In the genomic region with DNA sequence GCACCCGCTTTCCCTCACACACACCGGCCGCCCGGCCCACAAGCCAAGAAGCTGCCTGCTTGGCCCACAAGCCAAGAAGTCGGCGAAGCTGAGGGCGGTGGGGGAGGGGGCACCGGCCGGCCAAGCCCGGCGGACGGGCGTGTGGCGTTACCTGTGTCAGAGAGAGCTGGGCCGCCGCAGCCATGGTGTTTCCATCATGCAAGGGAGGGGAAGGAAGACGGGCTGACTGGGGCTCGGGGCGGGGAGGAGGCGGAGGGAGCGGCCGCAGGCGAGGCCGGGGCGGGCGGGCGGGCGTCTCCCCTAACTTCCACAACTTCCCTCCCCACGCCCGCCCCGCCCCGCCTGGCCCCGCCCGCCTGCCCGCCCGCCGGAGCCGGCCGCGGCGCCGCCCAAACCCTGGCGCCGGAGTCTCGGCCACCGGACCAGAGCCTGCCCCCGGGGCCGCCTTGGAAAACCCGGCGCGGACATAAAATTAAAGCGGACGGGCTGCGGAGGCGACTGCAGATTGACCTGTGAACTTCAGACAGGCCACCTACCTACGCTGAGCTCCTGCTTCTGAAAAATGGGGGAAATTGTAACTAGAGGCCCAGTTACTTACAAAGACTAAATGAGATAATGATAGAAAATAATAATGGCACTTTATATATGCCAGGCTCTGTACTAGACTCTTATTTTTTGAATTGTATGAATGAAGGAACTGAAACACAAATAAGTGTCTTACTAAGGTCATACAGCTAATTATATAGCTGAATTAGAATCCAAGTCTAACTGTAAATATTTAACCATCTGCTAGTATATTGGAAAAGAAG, we compare ENCODE assay signal across 1 cellular context.
TF ChIP-seq lines count a peak whose summit lies in the region.

A gene (minus strand): TSS at position 219 of the 809 bp plus-strand sequence. CDS start 35 bp downstream, at position 184.

TF ChIP-seq in HepG2, 621 proteins besides CTCF, POLR2A, EP300 and RAD21 (continued from another document and continues in another):
- TF ChIP-seq, protein P1, sequence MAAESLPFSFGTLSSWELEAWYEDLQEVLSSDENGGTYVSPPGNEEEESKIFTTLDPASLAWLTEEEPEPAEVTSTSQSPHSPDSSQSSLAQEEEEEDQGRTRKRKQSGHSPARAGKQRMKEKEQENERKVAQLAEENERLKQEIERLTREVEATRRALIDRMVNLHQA (CRISPR knock-in tag; IDR thresholded peaks at IDR 0.05), result no peak
- TF ChIP-seq SALL1 (CRISPR knock-in tag; IDR thresholded peaks at IDR 0.05) (peak; percentile 69; the same call in 1 of the 2 replicates), ZNF83 (CRISPR knock-in tag; IDR thresholded peaks at IDR 0.05; ENCODE audit: borderline replicate concordance) (no peak), ZNF160 (CRISPR knock-in tag; IDR thresholded peaks at IDR 0.05) (no peak), GTF3A (CRISPR knock-in tag; conservative IDR thresholded peaks at IDR 0.05) (no peak), SMYD3 (CRISPR knock-in tag; IDR thresholded peaks at IDR 0.05) (no peak), ZNF781 (CRISPR knock-in tag; IDR thresholded peaks at IDR 0.05; ENCODE audit: borderline replicate concordance, not compliant biosample characterization) (no peak), EEA1 (CRISPR knock-in tag; IDR thresholded peaks at IDR 0.05; ENCODE audit: borderline replicate concordance) (no peak), TBX3 (IDR thresholded peaks at IDR 0.05; ENCODE audit: borderline replicate concordance) (no peak), ZNF232 (CRISPR knock-in tag; IDR thresholded peaks at IDR 0.05; ENCODE audit: borderline replicate concordance) (no peak), KLF12 (CRISPR knock-in tag; IDR thresholded peaks at IDR 0.05; ENCODE audit: borderline replicate concordance) (0 out of 2 replicates have a peak, but pooled peaks have one; percentile 13), ZNF484 (CRISPR knock-in tag; IDR thresholded peaks at IDR 0.05; ENCODE audit: borderline replicate concordance, low read depth) (no peak), ZSCAN25 (CRISPR knock-in tag; IDR thresholded peaks at IDR 0.05) (no peak), MTF1 (CRISPR knock-in tag; IDR thresholded peaks at IDR 0.05) (no peak), SKI (IDR thresholded peaks at IDR 0.05; ENCODE audit: partially characterized antibody) (no peak), XRCC5 (optimal IDR thresholded peaks at IDR 0.05; ENCODE audit: low read length) (peak; percentile 89), PAWR (CRISPR knock-in tag; IDR thresholded peaks at IDR 0.05; ENCODE audit: borderline replicate concordance) (no peak), SPEN (CRISPR knock-in tag; IDR thresholded peaks at IDR 0.05; ENCODE audit: low read depth) (no peak), ZNF563 (CRISPR knock-in tag; IDR thresholded peaks at IDR 0.05) (no peak), ZBTB38 (CRISPR knock-in tag; IDR thresholded peaks at IDR 0.05) (no peak), ZFP1 (CRISPR knock-in tag; IDR thresholded peaks at IDR 0.05) (no peak), RCOR2 (CRISPR knock-in tag; IDR thresholded peaks at IDR 0.05) (peak; percentile 86), ONECUT2 (CRISPR knock-in tag; IDR thresholded peaks at IDR 0.05) (no peak), ZBTB3 (CRISPR knock-in tag; IDR thresholded peaks at IDR 0.05; ENCODE audit: borderline replicate concordance, low read depth) (no peak), ETV5 (CRISPR knock-in tag; IDR thresholded peaks at IDR 0.05; ENCODE audit: borderline replicate concordance) (no peak; the same call in 1 of the 2 replicates), RFX5 (IDR thresholded peaks at IDR 0.05; ENCODE audit: low read depth, low read length) (no peak), GABPA (IDR thresholded peaks at IDR 0.05; ENCODE audit: low read depth, low read length) (no peak), GABPA (CRISPR knock-in tag; IDR thresholded peaks at IDR 0.05; ENCODE audit: low read depth) (0 out of 2 replicates have a peak, but pooled peaks have one; percentile 35), MED8 (CRISPR knock-in tag; IDR thresholded peaks at IDR 0.05; ENCODE audit: insufficient replicate concordance) (peak; percentile 10), JUN (CRISPR knock-in tag; IDR thresholded peaks at IDR 0.05) (no peak), KMT2A (CRISPR knock-in tag; IDR thresholded peaks at IDR 0.05) (no peak), ZNF570 (CRISPR knock-in tag; IDR thresholded peaks at IDR 0.05; ENCODE audit: borderline replicate concordance) (no peak), ARNTL (CRISPR knock-in tag; IDR thresholded peaks at IDR 0.05) (no peak), CENPX (CRISPR knock-in tag; IDR thresholded peaks at IDR 0.05) (no peak), ZNF660 (CRISPR knock-in tag; IDR thresholded peaks at IDR 0.05; ENCODE audit: borderline replicate concordance, low read depth) (no peak), YEATS4 (CRISPR knock-in tag; IDR thresholded peaks at IDR 0.05; ENCODE audit: borderline replicate concordance) (peak; percentile 70; the same call in 1 of the 2 replicates), HDAC2 (CRISPR knock-in tag; IDR thresholded peaks at IDR 0.05) (peak; percentile 56; the same call in 1 of the 2 replicates), ZNF703 (CRISPR knock-in tag; IDR thresholded peaks at IDR 0.05; ENCODE audit: borderline replicate concordance) (no peak), PHF5A (CRISPR knock-in tag; IDR thresholded peaks at IDR 0.05; ENCODE audit: low read depth, unreplicated experiment) (no peak), THAP11 (CRISPR knock-in tag; IDR thresholded peaks at IDR 0.05) (peak; percentile 31), ZNF333 (CRISPR knock-in tag; IDR thresholded peaks at IDR 0.05; ENCODE audit: borderline replicate concordance) (no peak), ZNF598 (CRISPR knock-in tag; IDR thresholded peaks at IDR 0.05; ENCODE audit: borderline replicate concordance) (no peak), SP5 (CRISPR knock-in tag; IDR thresholded peaks at IDR 0.05; ENCODE audit: borderline replicate concordance, low read depth) (peak; percentile 5; the same call in 1 of the 2 replicates), ZNF121 (CRISPR knock-in tag; IDR thresholded peaks at IDR 0.05) (no peak)
- TF ChIP-seq, protein P2, sequence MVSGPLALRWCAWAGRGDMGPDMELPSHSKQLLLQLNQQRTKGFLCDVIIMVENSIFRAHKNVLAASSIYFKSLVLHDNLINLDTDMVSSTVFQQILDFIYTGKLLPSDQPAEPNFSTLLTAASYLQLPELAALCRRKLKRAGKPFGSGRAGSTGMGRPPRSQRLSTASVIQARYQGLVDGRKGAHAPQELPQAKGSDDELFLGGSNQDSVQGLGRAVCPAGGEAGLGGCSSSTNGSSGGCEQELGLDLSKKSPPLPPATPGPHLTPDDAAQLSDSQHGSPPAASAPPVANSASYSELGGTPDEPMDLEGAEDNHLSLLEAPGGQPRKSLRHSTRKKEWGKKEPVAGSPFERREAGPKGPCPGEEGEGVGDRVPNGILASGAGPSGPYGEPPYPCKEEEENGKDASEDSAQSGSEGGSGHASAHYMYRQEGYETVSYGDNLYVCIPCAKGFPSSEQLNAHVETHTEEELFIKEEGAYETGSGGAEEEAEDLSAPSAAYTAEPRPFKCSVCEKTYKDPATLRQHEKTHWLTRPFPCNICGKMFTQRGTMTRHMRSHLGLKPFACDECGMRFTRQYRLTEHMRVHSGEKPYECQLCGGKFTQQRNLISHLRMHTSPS (CRISPR knock-in tag; IDR thresholded peaks at IDR 0.05; ENCODE audit: low read depth), result no peak
- TF ChIP-seq, protein P3, sequence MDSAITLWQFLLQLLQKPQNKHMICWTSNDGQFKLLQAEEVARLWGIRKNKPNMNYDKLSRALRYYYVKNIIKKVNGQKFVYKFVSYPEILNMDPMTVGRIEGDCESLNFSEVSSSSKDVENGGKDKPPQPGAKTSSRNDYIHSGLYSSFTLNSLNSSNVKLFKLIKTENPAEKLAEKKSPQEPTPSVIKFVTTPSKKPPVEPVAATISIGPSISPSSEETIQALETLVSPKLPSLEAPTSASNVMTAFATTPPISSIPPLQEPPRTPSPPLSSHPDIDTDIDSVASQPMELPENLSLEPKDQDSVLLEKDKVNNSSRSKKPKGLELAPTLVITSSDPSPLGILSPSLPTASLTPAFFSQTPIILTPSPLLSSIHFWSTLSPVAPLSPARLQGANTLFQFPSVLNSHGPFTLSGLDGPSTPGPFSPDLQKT (CRISPR knock-in tag; IDR thresholded peaks at IDR 0.05; ENCODE audit: borderline replicate concordance), result no peak
- TF ChIP-seq, protein P4, sequence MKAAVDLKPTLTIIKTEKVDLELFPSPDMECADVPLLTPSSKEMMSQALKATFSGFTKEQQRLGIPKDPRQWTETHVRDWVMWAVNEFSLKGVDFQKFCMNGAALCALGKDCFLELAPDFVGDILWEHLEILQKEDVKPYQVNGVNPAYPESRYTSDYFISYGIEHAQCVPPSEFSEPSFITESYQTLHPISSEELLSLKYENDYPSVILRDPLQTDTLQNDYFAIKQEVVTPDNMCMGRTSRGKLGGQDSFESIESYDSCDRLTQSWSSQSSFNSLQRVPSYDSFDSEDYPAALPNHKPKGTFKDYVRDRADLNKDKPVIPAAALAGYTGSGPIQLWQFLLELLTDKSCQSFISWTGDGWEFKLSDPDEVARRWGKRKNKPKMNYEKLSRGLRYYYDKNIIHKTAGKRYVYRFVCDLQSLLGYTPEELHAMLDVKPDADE (CRISPR knock-in tag; IDR thresholded peaks at IDR 0.05), result no peak
- TF ChIP-seq, protein P5, sequence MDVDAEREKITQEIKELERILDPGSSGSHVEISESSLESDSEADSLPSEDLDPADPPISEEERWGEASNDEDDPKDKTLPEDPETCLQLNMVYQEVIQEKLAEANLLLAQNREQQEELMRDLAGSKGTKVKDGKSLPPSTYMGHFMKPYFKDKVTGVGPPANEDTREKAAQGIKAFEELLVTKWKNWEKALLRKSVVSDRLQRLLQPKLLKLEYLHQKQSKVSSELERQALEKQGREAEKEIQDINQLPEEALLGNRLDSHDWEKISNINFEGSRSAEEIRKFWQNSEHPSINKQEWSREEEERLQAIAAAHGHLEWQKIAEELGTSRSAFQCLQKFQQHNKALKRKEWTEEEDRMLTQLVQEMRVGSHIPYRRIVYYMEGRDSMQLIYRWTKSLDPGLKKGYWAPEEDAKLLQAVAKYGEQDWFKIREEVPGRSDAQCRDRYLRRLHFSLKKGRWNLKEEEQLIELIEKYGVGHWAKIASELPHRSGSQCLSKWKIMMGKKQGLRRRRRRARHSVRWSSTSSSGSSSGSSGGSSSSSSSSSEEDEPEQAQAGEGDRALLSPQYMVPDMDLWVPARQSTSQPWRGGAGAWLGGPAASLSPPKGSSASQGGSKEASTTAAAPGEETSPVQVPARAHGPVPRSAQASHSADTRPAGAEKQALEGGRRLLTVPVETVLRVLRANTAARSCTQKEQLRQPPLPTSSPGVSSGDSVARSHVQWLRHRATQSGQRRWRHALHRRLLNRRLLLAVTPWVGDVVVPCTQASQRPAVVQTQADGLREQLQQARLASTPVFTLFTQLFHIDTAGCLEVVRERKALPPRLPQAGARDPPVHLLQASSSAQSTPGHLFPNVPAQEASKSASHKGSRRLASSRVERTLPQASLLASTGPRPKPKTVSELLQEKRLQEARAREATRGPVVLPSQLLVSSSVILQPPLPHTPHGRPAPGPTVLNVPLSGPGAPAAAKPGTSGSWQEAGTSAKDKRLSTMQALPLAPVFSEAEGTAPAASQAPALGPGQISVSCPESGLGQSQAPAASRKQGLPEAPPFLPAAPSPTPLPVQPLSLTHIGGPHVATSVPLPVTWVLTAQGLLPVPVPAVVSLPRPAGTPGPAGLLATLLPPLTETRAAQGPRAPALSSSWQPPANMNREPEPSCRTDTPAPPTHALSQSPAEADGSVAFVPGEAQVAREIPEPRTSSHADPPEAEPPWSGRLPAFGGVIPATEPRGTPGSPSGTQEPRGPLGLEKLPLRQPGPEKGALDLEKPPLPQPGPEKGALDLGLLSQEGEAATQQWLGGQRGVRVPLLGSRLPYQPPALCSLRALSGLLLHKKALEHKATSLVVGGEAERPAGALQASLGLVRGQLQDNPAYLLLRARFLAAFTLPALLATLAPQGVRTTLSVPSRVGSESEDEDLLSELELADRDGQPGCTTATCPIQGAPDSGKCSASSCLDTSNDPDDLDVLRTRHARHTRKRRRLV (CRISPR knock-in tag; IDR thresholded peaks at IDR 0.05), result no peak; the same call in 1 of the 2 replicates
- TF ChIP-seq, protein P6, sequence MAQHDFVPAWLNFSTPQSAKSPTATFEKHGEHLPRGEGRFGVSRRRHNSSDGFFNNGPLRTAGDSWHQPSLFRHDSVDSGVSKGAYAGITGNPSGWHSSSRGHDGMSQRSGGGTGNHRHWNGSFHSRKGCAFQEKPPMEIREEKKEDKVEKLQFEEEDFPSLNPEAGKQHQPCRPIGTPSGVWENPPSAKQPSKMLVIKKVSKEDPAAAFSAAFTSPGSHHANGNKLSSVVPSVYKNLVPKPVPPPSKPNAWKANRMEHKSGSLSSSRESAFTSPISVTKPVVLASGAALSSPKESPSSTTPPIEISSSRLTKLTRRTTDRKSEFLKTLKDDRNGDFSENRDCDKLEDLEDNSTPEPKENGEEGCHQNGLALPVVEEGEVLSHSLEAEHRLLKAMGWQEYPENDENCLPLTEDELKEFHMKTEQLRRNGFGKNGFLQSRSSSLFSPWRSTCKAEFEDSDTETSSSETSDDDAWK (CRISPR knock-in tag; IDR thresholded peaks at IDR 0.05), result no peak
- TF ChIP-seq, protein P7, sequence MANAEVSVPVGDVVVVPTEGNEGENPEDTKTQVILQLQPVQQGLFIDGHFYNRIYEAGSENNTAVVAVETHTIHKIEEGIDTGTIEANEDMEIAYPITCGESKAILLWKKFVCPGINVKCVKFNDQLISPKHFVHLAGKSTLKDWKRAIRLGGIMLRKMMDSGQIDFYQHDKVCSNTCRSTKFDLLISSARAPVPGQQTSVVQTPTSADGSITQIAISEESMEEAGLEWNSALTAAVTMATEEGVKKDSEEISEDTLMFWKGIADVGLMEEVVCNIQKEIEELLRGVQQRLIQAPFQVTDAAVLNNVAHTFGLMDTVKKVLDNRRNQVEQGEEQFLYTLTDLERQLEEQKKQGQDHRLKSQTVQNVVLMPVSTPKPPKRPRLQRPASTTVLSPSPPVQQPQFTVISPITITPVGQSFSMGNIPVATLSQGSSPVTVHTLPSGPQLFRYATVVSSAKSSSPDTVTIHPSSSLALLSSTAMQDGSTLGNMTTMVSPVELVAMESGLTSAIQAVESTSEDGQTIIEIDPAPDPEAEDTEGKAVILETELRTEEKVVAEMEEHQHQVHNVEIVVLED (CRISPR knock-in tag; IDR thresholded peaks at IDR 0.05; ENCODE audit: borderline replicate concordance), result no peak
- TF ChIP-seq, protein P8, sequence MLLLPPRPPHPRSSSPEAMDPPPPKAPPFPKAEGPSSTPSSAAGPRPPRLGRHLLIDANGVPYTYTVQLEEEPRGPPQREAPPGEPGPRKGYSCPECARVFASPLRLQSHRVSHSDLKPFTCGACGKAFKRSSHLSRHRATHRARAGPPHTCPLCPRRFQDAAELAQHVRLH (CRISPR knock-in tag; IDR thresholded peaks at IDR 0.05; ENCODE audit: borderline replicate concordance, low read depth), result peak; percentile 68; the same call in 1 of the 2 replicates
- TF ChIP-seq, protein P9, sequence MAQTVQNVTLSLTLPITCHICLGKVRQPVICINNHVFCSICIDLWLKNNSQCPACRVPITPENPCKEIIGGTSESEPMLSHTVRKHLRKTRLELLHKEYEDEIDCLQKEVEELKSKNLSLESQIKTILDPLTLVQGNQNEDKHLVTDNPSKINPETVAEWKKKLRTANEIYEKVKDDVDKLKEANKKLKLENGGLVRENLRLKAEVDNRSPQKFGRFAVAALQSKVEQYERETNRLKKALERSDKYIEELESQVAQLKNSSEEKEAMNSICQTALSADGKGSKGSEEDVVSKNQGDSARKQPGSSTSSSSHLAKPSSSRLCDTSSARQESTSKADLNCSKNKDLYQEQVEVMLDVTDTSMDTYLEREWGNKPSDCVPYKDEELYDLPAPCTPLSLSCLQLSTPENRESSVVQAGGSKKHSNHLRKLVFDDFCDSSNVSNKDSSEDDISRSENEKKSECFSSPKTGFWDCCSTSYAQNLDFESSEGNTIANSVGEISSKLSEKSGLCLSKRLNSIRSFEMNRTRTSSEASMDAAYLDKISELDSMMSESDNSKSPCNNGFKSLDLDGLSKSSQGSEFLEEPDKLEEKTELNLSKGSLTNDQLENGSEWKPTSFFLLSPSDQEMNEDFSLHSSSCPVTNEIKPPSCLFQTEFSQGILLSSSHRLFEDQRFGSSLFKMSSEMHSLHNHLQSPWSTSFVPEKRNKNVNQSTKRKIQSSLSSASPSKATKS (CRISPR knock-in tag; IDR thresholded peaks at IDR 0.05), result no peak
